1 cellular context compared by ENCODE assay signal in the genomic region with DNA sequence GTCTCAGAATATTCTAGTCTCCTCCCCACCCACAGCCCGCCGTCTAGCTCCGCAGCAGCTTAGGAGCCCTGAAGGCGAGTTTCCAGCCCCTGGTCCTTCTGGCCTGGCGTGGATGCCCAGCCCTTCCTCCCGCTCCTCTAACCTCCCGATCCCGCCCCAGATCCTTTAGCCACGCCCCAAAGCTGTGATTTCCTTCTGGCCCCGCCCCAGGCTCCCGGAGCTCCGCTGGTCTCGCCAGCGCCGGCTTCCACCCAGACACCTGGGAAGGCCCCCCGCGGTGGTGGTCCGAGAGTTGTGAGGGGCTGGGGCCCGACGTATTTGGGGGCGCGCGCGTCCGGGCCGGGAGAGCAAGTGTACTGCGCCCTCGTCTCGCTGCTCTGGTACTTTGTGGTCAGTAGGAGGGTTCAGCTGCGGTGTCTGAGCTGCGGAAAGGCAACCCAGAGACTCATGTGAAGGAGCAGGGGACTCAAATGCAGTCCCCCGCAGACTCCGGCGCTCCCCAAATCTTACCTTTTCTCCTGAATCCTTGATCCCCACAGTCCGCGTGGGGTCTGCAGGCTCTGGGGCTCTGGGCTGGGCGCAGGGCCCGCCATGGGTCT.
TF ChIP-seq lines count a peak whose summit lies in the region.

A gene (minus strand): TSS at position 114 of the 599 bp plus-strand sequence. CDS start 2,374 bp downstream, outside the sequence.

TF ChIP-seq in SK-N-SH, 30 proteins besides CTCF, POLR2A, EP300 and RAD21 (continued from another document):
- TF ChIP-seq TAF1 (IDR thresholded peaks at IDR 0.05; ENCODE audit: borderline replicate concordance, low read depth, low read length), result no peak
- no peak for TF ChIP-seq CHD2 (IDR thresholded peaks at IDR 0.05; ENCODE audit: low read length, partially characterized antibody)
- TF ChIP-seq FOSL2 (IDR thresholded peaks at IDR 0.05; ENCODE audit: borderline replicate concordance, low read depth), result no peak
